12 cellular contexts compared by ENCODE assay signal in the genomic region with DNA sequence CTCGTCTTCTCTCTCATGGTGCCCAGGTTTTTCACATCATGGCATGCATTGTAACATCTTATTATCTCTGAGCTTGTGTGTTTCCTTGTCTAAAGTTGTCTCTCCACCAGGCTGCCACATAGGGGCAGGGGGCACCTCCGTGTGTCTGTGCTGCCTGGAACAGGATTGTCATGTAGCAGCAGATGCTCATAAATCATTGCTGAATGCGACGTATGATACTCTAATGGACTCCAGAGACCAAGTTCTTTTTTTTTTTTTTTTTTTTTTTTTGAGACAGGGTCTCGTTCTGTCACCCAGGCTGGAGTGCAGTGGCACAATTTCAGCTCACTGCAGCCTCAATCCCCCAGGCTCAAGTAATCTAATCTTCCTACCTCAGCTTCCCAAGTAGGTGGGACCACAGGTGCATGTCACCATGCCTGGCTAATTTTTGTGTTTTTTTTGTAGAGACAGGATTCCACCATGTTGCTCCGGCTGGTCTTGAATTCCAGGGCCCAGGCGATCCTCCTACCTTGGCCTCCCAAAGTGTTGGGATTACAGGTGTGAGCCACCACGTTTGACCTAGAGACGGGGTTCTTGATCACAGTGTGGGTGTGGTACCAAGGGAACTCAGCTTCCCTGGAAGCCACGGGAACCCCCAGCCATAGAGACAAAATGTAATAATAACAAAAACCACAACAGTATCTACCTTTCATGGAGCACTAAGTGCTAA. TPM values are rescaled to one million over a fixed set of nuclear protein-coding genes. Genes with fewer than 3 reads are reported as not detected.
DNase-seq lines count a peak whose midpoint lies in the region; ATAC-seq and TF ChIP-seq lines count a peak whose summit lies in the region.
"Had no signal": no experiment of that assay in that cellular context is flagged by ENCODE, and none has a peak within 500 bp of the region (broad histone marks: within the 10 kb centered on the region; RNA-seq: fewer than 3 reads in every experiment).

No MANE protein-coding gene starts in this region.

- H3K4me1 ChIP-seq in PC-9 (replicated peaks; ENCODE audit: insufficient read depth) (peaks cover 37% of the 10 kb centered on the region), adrenal gland (replicated peaks in 1 of 2) (peaks cover 0 to 9% of the 10 kb centered on the region in 2 donors)

- intact Hi-C loops in PC-9 (cut with micrococcal nuclease; ENCODE audit: unreplicated experiment) (no loop called here), adrenal gland (cut with DNase I) (no loop called here)

- peaks cover 31% of the 10 kb centered on the region for H3F3A ChIP-seq in PC-9 (ENCODE audit: insufficient read depth, low read depth)

- H2AFZ ChIP-seq in PC-9: no peak overlapping the region

- no peaks in the 10 kb centered on the region for H3K9me2 ChIP-seq in PC-9 (ENCODE audit: insufficient read depth)

- 71 to 75% (median 74%) methylated on average over 10 of the region's 10 CpGs for WGBS in adrenal gland, 4 donors

- TF ChIP-seq POLR2A in adrenal gland (IDR thresholded peaks at IDR 0.05): no peak

- TF ChIP-seq CTCF in PC-9 (conservative IDR thresholded peaks at IDR 0.05) (no peak), adrenal gland (IDR thresholded peaks at IDR 0.05) (no peak), GM10266 (IDR thresholded peaks at IDR 0.05; ENCODE audit: control insufficient read depth, insufficient read depth, low read depth, missing control alignments) (no peak)

- H3K4me2 ChIP-seq in PC-9: peak overlapping the region; percentile 67

- CTCF ChIA-PET in PC-9 (lab: Charles Lee): interaction anchor here (0.7 kb wide), 2 partner anchors 28 to 212 kb away, joined by 5 to 11 read pairs; no protein-coding TSS in a partner anchor

- H3K4me3 ChIP-seq in PC-9 (peak overlapping the region; percentile 14; the same call in 1 of the 2 replicates), adrenal gland (no peak overlapping the region)

- H4K20me1 ChIP-seq in PC-9 (ENCODE audit: insufficient read depth): no peaks in the 10 kb centered on the region

- POLR2A ChIA-PET in PC-9 (lab: Charles Lee; ENCODE audit: unreplicated experiment): no interaction called here

- ATAC-seq in GM18502 (IDR thresholded peaks at IDR 0.05; ENCODE audit: poor library complexity, unreplicated experiment) (peak; percentile 1), GM21825 (IDR thresholded peaks at IDR 0.05; ENCODE audit: unreplicated experiment) (peak; percentile 4), left lobe of liver (no peak)

- H3K27ac ChIP-seq in PC-9 (peak overlapping the region; percentile 96), adrenal gland (no peak overlapping the region)
- H3K27ac ChIP-seq: neutrophil had no signal

- DNase-seq in PC-9: no peak
- peak; percentile 35 for DNase-seq in left lobe of liver (ENCODE audit: low spot score)
- no peak for DNase-seq in adrenal gland
- DNase-seq in NK-92 treated with Interleukin-12 subunit alpha and Interleukin-12 subunit beta, amount 100 ng/mL, for 24 hours (lab: John Stamatoyannopoulos, UW): no peak
- DNase-seq in GM10266 (ENCODE audit: extremely low spot score): no peak
- DNase-seq in central memory CD4-positive, alpha-beta T cell: no peak
- DNase-seq: islet precursor cell had no signal

- H3K36me3 ChIP-seq in PC-9 (ENCODE audit: low read depth) (no peaks in the 10 kb centered on the region), adrenal gland (replicated peaks in 1 of 2) (no peaks in the 10 kb centered on the region)
- H3K36me3 ChIP-seq: neutrophil had no signal

- H3K79me2 ChIP-seq in PC-9 (ENCODE audit: low read depth): no peaks in the 10 kb centered on the region

- H3K27me3 ChIP-seq in PC-9 (ENCODE audit: insufficient read depth, low read depth) (no peaks in the 10 kb centered on the region), adrenal gland (no peaks in the 10 kb centered on the region)

- H3K9me3 ChIP-seq in PC-9 (ENCODE audit: insufficient read depth, low read depth): no peaks in the 10 kb centered on the region
- H3K9me3 ChIP-seq in adrenal gland (replicated peaks in 1 of 3): no peaks in the 10 kb centered on the region
- H3K9me3 ChIP-seq: neutrophil had no signal

- BruUV-seq in PC-9 (replicated peaks; lab: Mats Ljungman, UMichigan): no TSS peak

RNA-seq across cellular contexts. Expression of a gene that starts 4.7 kb away (rescaled TPM):
- total RNA-seq in PC-9 (2021): not detected in 2 replicates
- total RNA-seq in left lobe of liver: 33.0 TPM
- total RNA-seq in adrenal gland: 10 to 100 TPM; 42.9 to 83.9 (median 58.4) TPM
- polyA plus RNA-seq in adrenal gland: 10 to 100 TPM; 29.2 to 57.6 (median 46.3) TPM
- total RNA-seq: activated CD8-positive, alpha-beta memory T cell treated with anti-CD3 and anti-CD28 coated beads, Interleukin-2, amount 10 ng/mL, durations not matched to agents 7 days and 5 days; T-helper 1 cell treated with Interleukin-12 subunit alpha and Interleukin-12 subunit beta and Interleukin-4 antibody, amounts not matched to agents 30 ng/mL and 1 ng/mL, for 36 hours had no signal

RNA-seq across cellular contexts. Expression of a gene that starts 22.1 kb away (rescaled TPM):
- total RNA-seq in PC-9 (2021): 6.5 and 6.7 TPM in 2 replicates
- total RNA-seq in left lobe of liver: 56.2 TPM
- 10 to 100 TPM; 17.2 to 36.6 (median 27.8) TPM for total RNA-seq in adrenal gland
- polyA plus RNA-seq in adrenal gland: 10 to 100 TPM; 10.2 to 28.0 (median 14.6) TPM

Comparison
In these comparisons a context has a peak if more than half of its experiments do, and no peak if none do; other contexts are left out.
1. RNA of a gene that starts 4.7 kb away (total RNA-seq): 42.9 to 83.9 TPM in adrenal gland and 33.0 TPM in left lobe of liver (single experiment); not detected in PC-9; every median in the first group is over 10 times any median in the second.